In the genomic region with DNA sequence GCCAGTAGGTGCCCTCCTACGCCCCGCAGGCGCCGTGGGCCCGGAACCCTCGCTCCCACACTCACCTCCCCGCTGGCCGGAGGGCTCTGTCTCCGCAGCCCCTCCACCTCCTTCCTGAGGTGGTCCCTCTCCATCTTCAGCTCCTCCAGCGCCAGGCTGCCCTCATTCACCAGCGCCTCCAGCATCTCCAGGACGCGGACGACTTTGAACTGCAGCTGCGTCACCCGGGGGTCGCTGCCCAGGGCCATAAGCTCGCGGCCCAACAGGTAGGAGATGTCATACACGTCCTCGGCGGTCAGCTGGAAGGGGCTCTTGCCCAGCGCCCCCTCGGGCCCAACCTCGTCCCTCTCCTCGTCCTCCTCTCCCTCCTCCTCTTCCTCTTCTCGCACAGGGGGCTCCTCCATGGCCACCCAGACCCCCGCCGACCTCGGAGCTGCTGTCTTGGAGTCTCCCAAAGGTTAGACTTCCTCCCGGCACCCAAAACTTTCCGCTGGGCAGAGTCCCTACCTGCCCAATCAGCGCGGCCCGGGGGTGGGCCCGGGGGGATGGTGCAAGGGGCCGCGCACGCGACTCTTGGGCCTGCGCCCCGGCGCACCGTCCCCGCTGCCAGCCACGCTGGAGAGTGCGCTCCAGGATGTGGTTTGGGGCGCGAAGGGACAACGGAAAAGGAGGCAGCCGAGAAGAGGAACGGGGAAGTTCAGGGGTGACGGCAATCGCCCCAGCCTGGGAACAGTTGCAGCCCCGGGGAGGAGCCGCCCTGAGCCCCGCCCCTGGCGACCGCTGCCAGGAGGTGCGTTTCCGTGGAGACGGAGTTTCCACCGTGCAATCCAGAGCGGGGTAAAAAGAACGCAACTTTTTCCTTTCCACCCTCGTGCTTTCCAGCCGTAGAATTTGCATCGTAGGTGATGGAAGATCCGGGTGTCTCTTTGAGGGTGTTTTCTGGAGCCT, we compare ENCODE assay signal across 8 cellular contexts. TPM values are rescaled to one million over a fixed set of nuclear protein-coding genes. Genes with fewer than 3 reads are reported as not detected.
A peak's percentile ranks its signal among the peaks of the same experiment; 100 is the strongest.
DNase-seq lines count a peak whose midpoint lies in the region; ATAC-seq, FAIRE-seq and TF ChIP-seq lines count a peak whose summit lies in the region.

TSS of gene RILPL2 (minus strand) at position 668 of the 948 bp plus-strand sequence. CDS start at position 404, 264 bp downstream.

- no peaks in the 10 kb centered on the region for H3K79me1 ChIP-seq in H1 (ENCODE audit: low read depth, low read length)

- H4K5ac ChIP-seq in H1 (ENCODE audit: insufficient read length, low read depth, low read length): no peak within 1 kb of the TSS

- 0 out of 2 replicates have a peak within 1 kb of the TSS, but pooled peaks have one; percentile 70 for H2AK5ac ChIP-seq in H1 (ENCODE audit: low read depth, low read length)

- TF ChIP-seq EP300 in H1 (IDR thresholded peaks at IDR 0.05; ENCODE audit: borderline replicate concordance in 1 of 2, low read depth in 2 of 2, low read length in 2 of 2): no peak

- H4K8ac ChIP-seq in H1 (ENCODE audit: extremely low read depth, insufficient read depth, low read length): peak within 1 kb of the TSS; percentile 53

- no peak within 1 kb of the TSS for H4K91ac ChIP-seq in H1 (replicated peaks; ENCODE audit: insufficient read length, low read length)

- H3K9ac ChIP-seq in BLaER1 treated with 17β-estradiol and CSF1 and Interleukin-3, amounts not matched to agents 10 nM and 100 nM: peak within 1 kb of the TSS; percentile 91 to 97 (median 94)
- no peak within 1 kb of the TSS; a peak in 1 of 7 replicates for H3K9ac ChIP-seq in H1 (replicated peaks in 1 of 4; ENCODE audit: extremely low read depth in 1 of 4, low read depth in 3 of 4, low read length in 3 of 4)

- peak within 1 kb of the TSS; percentile 88 to 98 (median 94) for H3K27ac ChIP-seq in BLaER1 treated with 17β-estradiol and CSF1 and Interleukin-3, amounts not matched to agents 10 nM and 100 nM
- no peak within 1 kb of the TSS for H3K27ac ChIP-seq in H1 (ENCODE audit: low read depth, low read length)

- CTCF ChIA-PET in H1 (lab: Charles Lee; ENCODE audit: partially characterized antibody): interaction anchor here (0.9 to 1.4 kb wide), 4 partner anchors 9 to 93 kb away, joined by 3 read pairs; no protein-coding TSS in a partner anchor

- peaks cover 6% of the 10 kb centered on the region; the same call in 1 of the 2 replicates for H3K23me2 ChIP-seq in H1 (ENCODE audit: low read depth, low read length)

- no peak within 1 kb of the TSS for H3K14ac ChIP-seq in H1 (ENCODE audit: insufficient read length)

- no peaks in the 10 kb centered on the region for H3K9me3 ChIP-seq in BLaER1 treated with 17β-estradiol and CSF1 and Interleukin-3, amounts not matched to agents 10 nM and 100 nM (replicated peaks in 1 of 11)
- no peaks in the 10 kb centered on the region for H3K9me3 ChIP-seq in H1 (ENCODE audit: insufficient read depth in 2 of 2, low read depth in 1 of 2, low read length in 1 of 2)

- H2BK5ac ChIP-seq in H1 (ENCODE audit: low read depth, low read length): no peak within 1 kb of the TSS

- H3K56ac ChIP-seq in H1 (replicated peaks; ENCODE audit: insufficient read length, low read depth, low read length): no peak within 1 kb of the TSS

- H2BK20ac ChIP-seq in H1 (ENCODE audit: low read length): no peak within 1 kb of the TSS

- POLR2A ChIA-PET in H1 (lab: Charles Lee; ENCODE audit: partially characterized antibody): interaction anchor here (0.9 to 1.3 kb wide), 4 partner anchors 24 to 97 kb away, joined by 3 read pairs; no protein-coding TSS in a partner anchor

- no peak for TF ChIP-seq CTCF in H1 (IDR thresholded peaks at IDR 0.05; ENCODE audit: control extremely low read depth in 1 of 3, insufficient read depth in 1 of 3, low read depth in 1 of 3, low read length in 3 of 3)

- H2AFZ ChIP-seq in H1 (ENCODE audit: low read length): peak within 1 kb of the TSS; percentile 65

- H3K4me2 ChIP-seq in BLaER1 treated with 17β-estradiol and CSF1 and Interleukin-3, amounts not matched to agents 10 nM and 100 nM: peak within 1 kb of the TSS; percentile 79 to 97 (median 90)
- peak within 1 kb of the TSS; percentile 67 to 98 for H3K4me2 ChIP-seq in H1 (ENCODE audit: insufficient read depth in 1 of 2, low read depth in 2 of 2, low read length in 2 of 2)

- no peak for TF ChIP-seq RAD21 in H1 (IDR thresholded peaks at IDR 0.05 in 1 of 2, conservative IDR thresholded peaks at IDR 0.05 in 1 of 2; ENCODE audit: low read depth in 2 of 2, low read length in 2 of 2)

- TF ChIP-seq POLR2A in GM18951 (IDR thresholded peaks at IDR 0.05; ENCODE audit: extremely low read depth, insufficient read depth, insufficient read length): peak; percentile 62
- TF ChIP-seq POLR2A in H1 (IDR thresholded peaks at IDR 0.05; ENCODE audit: control extremely low read depth in 1 of 2, low read depth in 2 of 2, low read length in 2 of 2): no peak

- H2BK120ac ChIP-seq in H1 (replicated peaks; ENCODE audit: low read depth, low read length): no peak within 1 kb of the TSS

- peaks cover 44 to 74% (median 52%) of the 10 kb centered on the region in 10 experiments for H3K4me1 ChIP-seq in BLaER1 treated with 17β-estradiol and CSF1 and Interleukin-3, amounts not matched to agents 10 nM and 100 nM
- H3K4me1 ChIP-seq in H1 (replicated peaks in 1 of 4; ENCODE audit: control insufficient read depth in 3 of 4, insufficient read depth in 4 of 4, low read length in 3 of 4): peaks cover 0 to 3% (median 0%) of the 10 kb centered on the region in 4 experiments; a peak in 1 of 7 replicates

- DNase-seq in NOMO-1 (lab: John Stamatoyannopoulos, UW; ENCODE audit: unreplicated experiment in 2 of 2) (peak; percentile 97 to 99), H1 (ENCODE audit: low read depth in 1 of 2, low spot score in 2 of 2) (peak in 1 of 2 experiments; percentile 89), mesenteric fat pad (ENCODE audit: low spot score) (peak; percentile 95)
- peak; percentile 78 to 82 for DNase-seq in activated CD8-positive, alpha-beta memory T cell treated with anti-CD3 and anti-CD28 coated beads for 4 hours (ENCODE audit: low read depth in 2 of 2)
- peak; percentile 81 for DNase-seq in stimulated activated CD8-positive, alpha-beta memory T cell treated with anti-CD3 and anti-CD28 coated beads, Interleukin-12 subunit alpha, Interleukin-12 subunit beta, amount 100 ng/mL, for 4 hours (ENCODE audit: low read depth)

- FAIRE-seq in H1 (lab: Jason Lieb, UNC): no peak

- H3K18ac ChIP-seq in H1 (ENCODE audit: extremely low read depth, low read length): peak within 1 kb of the TSS; percentile 48

- H2BK12ac ChIP-seq in H1 (ENCODE audit: low read depth, low read length): no peak within 1 kb of the TSS

- peaks cover 7 to 40% (median 26%) of the 10 kb centered on the region in 11 experiments; a peak in 21 of 22 replicates for H3K36me3 ChIP-seq in BLaER1 treated with 17β-estradiol and CSF1 and Interleukin-3, amounts not matched to agents 10 nM and 100 nM
- no peaks in the 10 kb centered on the region for H3K36me3 ChIP-seq in H1 (ENCODE audit: control insufficient read depth in 2 of 4, insufficient read depth in 4 of 4, low read length in 3 of 4)

- WGBS in H1 (ENCODE audit: extremely low coverage in 1 of 2, insufficient coverage in 1 of 2, insufficient read length in 1 of 2, insufficient replicate concordance in 2 of 2, low coverage in 1 of 2, low lambda C conversion rate in 2 of 2, missing lambda C conversion rate in 1 of 2), 2 experiments: 3% methylated on average over 57 of the region's 69 CpGs; no CpG with 5 or more reads in 1 of the 2 experiments

- in situ Hi-C loops in GM18951 (cut with MboI; ENCODE audit: low sequenced_read_pairs, unreplicated experiment): no loop called here

- no peak within 1 kb of the TSS for H2BK15ac ChIP-seq in H1 (ENCODE audit: low read length)

- H3K23ac ChIP-seq in H1 (ENCODE audit: insufficient read length): no peak within 1 kb of the TSS

- ATAC-seq in HG03175 (IDR thresholded peaks at IDR 0.05; ENCODE audit: unreplicated experiment): peak; percentile 79

- peaks cover 25 to 50% (median 45%) of the 10 kb centered on the region in 11 experiments; a peak in 21 of 22 replicates for H4K20me1 ChIP-seq in BLaER1 treated with 17β-estradiol and CSF1 and Interleukin-3, amounts not matched to agents 10 nM and 100 nM
- H4K20me1 ChIP-seq in H1 (replicated peaks in 1 of 2; ENCODE audit: control insufficient read depth in 1 of 2, insufficient read depth in 2 of 2, low read length in 2 of 2): peaks cover 0 to 3% of the 10 kb centered on the region in 2 experiments

- no peak within 1 kb of the TSS for H3K4ac ChIP-seq in H1 (replicated peaks; ENCODE audit: insufficient read length, low read depth, low read length)

- H3K79me2 ChIP-seq in H1 (ENCODE audit: control insufficient read depth in 1 of 2, insufficient read depth in 2 of 2, low read length in 2 of 2): no peaks in the 10 kb centered on the region

- H3K27me3 ChIP-seq in BLaER1 treated with 17β-estradiol and CSF1 and Interleukin-3, amounts not matched to agents 10 nM and 100 nM: no peaks in the 10 kb centered on the region
- H3K27me3 ChIP-seq in H1 (replicated peaks in 1 of 4; ENCODE audit: control insufficient read depth in 3 of 4, extremely low read depth in 1 of 4, insufficient read depth in 3 of 4, low read length in 3 of 4): peaks cover 0 to 24% (median 16%) of the 10 kb centered on the region in 4 experiments; a peak in 5 of 7 replicates

- H3K4me3 ChIP-seq in BLaER1 treated with 17β-estradiol and CSF1 and Interleukin-3, amounts not matched to agents 10 nM and 100 nM: peak within 1 kb of the TSS; percentile 70 to 98 (median 91)
- H3K4me3 ChIP-seq in H1 (ENCODE audit: extremely low read depth in 1 of 4, insufficient read depth in 2 of 4, low read depth in 3 of 4, low read length in 4 of 4): peak within 1 kb of the TSS; percentile 44 to 84 (median 76)

TF ChIP-seq in H1, 55 proteins besides CTCF, POLR2A, EP300 and RAD21 (continues in another document):
- TF ChIP-seq HDAC2 (IDR thresholded peaks at IDR 0.05; ENCODE audit: borderline replicate concordance in 1 of 2, low read depth in 2 of 2, low read length in 2 of 2) (0 out of 4 replicates have a peak, but pooled peaks of 1 of the 2 experiments have one; percentile 12), KDM4A (IDR thresholded peaks at IDR 0.05; ENCODE audit: low read depth, low read length, severe bottlenecking) (peak; percentile 87), ATF3 (IDR thresholded peaks at IDR 0.05; ENCODE audit: insufficient read depth, low read depth, low read length) (no peak)

RNA-seq across cellular contexts. Expression of gene RILPL2, which starts in this region (rescaled TPM):
- 1.1 and 1.4 TPM in 2 replicates for total RNA-seq in H1 (2021; fragmentation: NEBNext Ultra II Directional; extraction: Animal tissue kit (Norgen Biotek cat#: 25700))
- polyA plus RNA-seq in H1 (2011; rRNA removed): 0.77 and 0.91 TPM in 2 replicates
- polyA plus RNA-seq in H1 (2011; cell fraction: cytosol; rRNA removed): 1.2 TPM
- 0.58 TPM for polyA plus RNA-seq in H1 (2011; cell fraction: nucleus; rRNA removed)
- 1.8 to 2.2 TPM (median 1.9 TPM) in 4 replicates for polyA plus RNA-seq in H1 (2012, experiment 1 of 2)
- 0.93 TPM for polyA plus RNA-seq in H1 (2012, experiment 2 of 2)
- polyA plus RNA-seq in H1 (2013, experiment 1 of 2): 1.2 TPM
- polyA plus RNA-seq in H1 (2013, experiment 2 of 2): 1.3 TPM
- 0.35 and 0.59 TPM in 2 replicates for polyA minus RNA-seq in H1 (2011; rRNA and poly(A)+ RNA removed)
- 0.59 TPM for polyA minus RNA-seq in H1 (2011; cell fraction: cytosol; rRNA and poly(A)+ RNA removed)
- polyA minus RNA-seq in H1 (2011; cell fraction: nucleus; rRNA and poly(A)+ RNA removed): 0.20 TPM
- 10.4 TPM for total RNA-seq in mesenteric fat pad

Comparison
In these comparisons a context has a peak if more than half of its experiments do, and no peak if none do; other contexts are left out.
1. H3K9ac ChIP-seq: peak in BLaER1 treated with 17β-estradiol and CSF1 and Interleukin-3, amounts not matched to agents 10 nM and 100 nM (11 of 11); none in H1 (0 of 4).